39 cellular contexts compared by ENCODE assay signal in genomic region chr12:113674302-113674701, GRCh38.
"Had no signal": no experiment of that assay in that cellular context is flagged by ENCODE, and none has a peak within 500 bp of the region (broad histone marks: within the 10 kb centered on the region; RNA-seq: fewer than 3 reads in every experiment).

No MANE protein-coding gene starts in this region.

- H3K27ac ChIP-seq: body of pancreas, cardiac muscle cell, VCaP had no signal

- H3K4me1 Mint-ChIP-seq: activated CD4-positive, alpha-beta memory T cell treated with anti-CD3 and anti-CD28 coated beads, Interleukin-2, amount 10 ng/mL, durations not matched to agents 7 days and 5 days; activated CD4-positive, alpha-beta T cell treated with anti-CD3 and anti-CD28 coated beads for 36 hours; activated CD8-positive, alpha-beta memory T cell treated with anti-CD3 and anti-CD28 coated beads, Interleukin-2, amount 10 ng/mL, durations not matched to agents 7 days and 5 days; activated naive CD4-positive, alpha-beta T cell treated with anti-CD3 and anti-CD28 coated beads, Interleukin-2, amount 10 ng/mL, durations not matched to agents 7 days and 5 days; activated naive CD4-positive, alpha-beta T cell treated with anti-CD3 and anti-CD28 coated beads, Interleukin-2, amount 50 U/mL, for 24 hours; activated naive CD8-positive, alpha-beta T cell treated with anti-CD3 and anti-CD28 coated beads, Interleukin-2, amount 10 ng/mL, durations not matched to agents 7 days and 5 days; activated naive CD8-positive, alpha-beta T cell treated with anti-CD3 and anti-CD28 coated beads, Interleukin-2, amount 50 U/mL, for 24 hours; central memory CD8-positive, alpha-beta T cell; WTC11 had no signal

- H3K27ac Mint-ChIP-seq: activated CD4-positive, alpha-beta memory T cell treated with anti-CD3 and anti-CD28 coated beads, Interleukin-2, amount 10 ng/mL, durations not matched to agents 7 days and 5 days; activated CD4-positive, alpha-beta T cell treated with anti-CD3 and anti-CD28 coated beads for 36 hours; activated CD8-positive, alpha-beta memory T cell treated with anti-CD3 and anti-CD28 coated beads, Interleukin-2, amount 10 ng/mL, durations not matched to agents 7 days and 5 days; activated CD8-positive, alpha-beta T cell treated with anti-CD3 and anti-CD28 coated beads, Interleukin-2, amount 10 ng/mL, durations not matched to agents 7 days and 5 days; activated naive CD4-positive, alpha-beta T cell treated with anti-CD3 and anti-CD28 coated beads, Interleukin-2, amount 10 ng/mL, durations not matched to agents 7 days and 5 days; activated naive CD4-positive, alpha-beta T cell treated with anti-CD3 and anti-CD28 coated beads, Interleukin-2, amount 50 U/mL, for 24 hours; activated naive CD8-positive, alpha-beta T cell; activated naive CD8-positive, alpha-beta T cell treated with anti-CD3 and anti-CD28 coated beads, Interleukin-2, amount 10 ng/mL, durations not matched to agents 7 days and 5 days; activated naive CD8-positive, alpha-beta T cell treated with anti-CD3 and anti-CD28 coated beads, Interleukin-2, amount 50 U/mL, for 24 hours; activated T-cell treated with anti-CD3 and anti-CD28 coated beads, Interleukin-2, amount 50 U/mL, for 24 hours; activated T-helper 2 cell treated with anti-CD3 and anti-CD28 coated beads, Interferon-gamma antibody, Interleukin-2, Interleukin-4, amounts not matched to agents 10 μg/mL and 5 μg/mL and 100 μg/mL, durations not matched to agents 14 hours and 24 hours and 36 hours; T-helper 1 cell treated with Interleukin-12 subunit alpha and Interleukin-12 subunit beta and Interleukin-4 antibody, amounts not matched to agents 30 μg/mL and 1 μg/mL, for 36 hours; T-helper 2 cell treated with Interferon-gamma antibody and Interleukin-4, amounts not matched to agents 5 μg/mL and 100 μg/mL, for 36 hours; WTC11 had no signal

- DNase-seq: activated CD4-positive, alpha-beta memory T cell treated with anti-CD3 and anti-CD28 coated beads, Interleukin-2, amount 10 ng/mL, durations not matched to agents 7 days and 5 days; activated CD4-positive, alpha-beta T cell treated with anti-CD3 and anti-CD28 coated beads for 1 hour; activated CD4-positive, alpha-beta T cell treated with anti-CD3 and anti-CD28 coated beads for 36 hours; activated CD4-positive, alpha-beta T cell treated with anti-CD3 and anti-CD28 coated beads for 48 hours; activated CD4-positive, alpha-beta T cell treated with anti-CD3 and anti-CD28 coated beads, Interleukin-2, amount 50 U/mL, for 48 hours; activated CD4-positive, CD25-positive, alpha-beta regulatory T cell; activated CD8-positive, alpha-beta memory T cell treated with anti-CD3 and anti-CD28 coated beads for 24 hours; activated CD8-positive, alpha-beta memory T cell treated with anti-CD3 and anti-CD28 coated beads, Interleukin-2, amount 10 ng/mL, durations not matched to agents 7 days and 5 days; activated CD8-positive, alpha-beta memory T cell treated with anti-CD3 and anti-CD28 coated beads, Interleukin-2, amount 50 U/mL, for 48 hours; activated CD8-positive, alpha-beta T cell treated with anti-CD3 and anti-CD28 coated beads, Interleukin-2, amount 10 ng/mL, durations not matched to agents 7 days and 5 days; activated effector memory CD4-positive, alpha-beta T cell treated with Interleukin-2 at 50 U/mL for 16 hours; activated gamma-delta T cell; activated naive CD4-positive, alpha-beta T cell treated with anti-CD3 and anti-CD28 coated beads, Interleukin-2, amount 10 ng/mL, durations not matched to agents 7 days and 5 days; activated naive CD4-positive, alpha-beta T cell treated with Interleukin-2 at 50 U/mL for 16 hours; activated naive CD8-positive, alpha-beta T cell treated with anti-CD3 and anti-CD28 coated beads, Interleukin-2, amount 10 ng/mL, durations not matched to agents 7 days and 5 days; activated naive CD8-positive, alpha-beta T cell treated with anti-CD3 and anti-CD28 coated beads, Interleukin-2, amount 50 U/mL, for 24 hours; activated T-cell treated with anti-CD3 and anti-CD28 coated beads, Interleukin-2, amount 50 U/mL, for 24 hours; activated T-cell treated with anti-CD3 and anti-CD28 coated beads, Interleukin-2, amount 50 U/mL, for 48 hours; amniotic stem cell; aorta; body of pancreas; caudate nucleus; cerebellar nuclear complex; T-helper 1 cell; T-helper 2 cell; T-helper 9 cell had no signal

- FAIRE-seq: astrocyte, bronchial epithelial cell, TTC549 had no signal

- H3K27me3 ChIP-seq: body of pancreas, cardiac muscle cell had no signal

- ATAC-seq: activated CD4-positive, alpha-beta T cell treated with anti-CD3 and anti-CD28 coated beads for 36 hours; activated CD4-positive, CD25-positive, alpha-beta regulatory T cell treated with anti-CD3 and anti-CD28 coated beads, Interleukin-2, amount 50 U/mL, for 24 hours; activated CD8-positive, alpha-beta memory T cell treated with anti-CD3 and anti-CD28 coated beads, Interleukin-2, amount 10 ng/mL, durations not matched to agents 7 days and 5 days; activated CD8-positive, alpha-beta T cell treated with anti-CD3 and anti-CD28 coated beads, Interleukin-2, amount 10 ng/mL, durations not matched to agents 7 days and 5 days; activated naive CD8-positive, alpha-beta T cell treated with anti-CD3 and anti-CD28 coated beads, Interleukin-2, amount 50 U/mL, for 24 hours; body of pancreas; WTC11 had no signal

- H3K36me3 Mint-ChIP-seq: activated CD8-positive, alpha-beta memory T cell treated with anti-CD3 and anti-CD28 coated beads, Interleukin-2, amount 10 ng/mL, durations not matched to agents 7 days and 5 days; activated naive CD4-positive, alpha-beta T cell treated with anti-CD3 and anti-CD28 coated beads, Interleukin-2, amount 10 ng/mL, durations not matched to agents 7 days and 5 days; activated naive CD4-positive, alpha-beta T cell treated with anti-CD3 and anti-CD28 coated beads, Interleukin-2, amount 50 U/mL, for 24 hours; activated naive CD8-positive, alpha-beta T cell; activated naive CD8-positive, alpha-beta T cell treated with anti-CD3 and anti-CD28 coated beads, Interleukin-2, amount 10 ng/mL, durations not matched to agents 7 days and 5 days; WTC11 had no signal

- H3K4me3 ChIP-seq: body of pancreas, cardiac muscle cell had no signal

- H3K36me3 ChIP-seq: cardiac muscle cell had no signal

- H3K4me3 Mint-ChIP-seq: activated CD4-positive, alpha-beta memory T cell treated with anti-CD3 and anti-CD28 coated beads, Interleukin-2, amount 10 ng/mL, durations not matched to agents 7 days and 5 days; activated CD4-positive, alpha-beta T cell treated with anti-CD3 and anti-CD28 coated beads for 36 hours; activated CD8-positive, alpha-beta memory T cell treated with anti-CD3 and anti-CD28 coated beads, Interleukin-2, amount 10 ng/mL, durations not matched to agents 7 days and 5 days; activated CD8-positive, alpha-beta T cell treated with anti-CD3 and anti-CD28 coated beads, Interleukin-2, amount 10 ng/mL, durations not matched to agents 7 days and 5 days; activated naive CD4-positive, alpha-beta T cell treated with anti-CD3 and anti-CD28 coated beads, Interleukin-2, amount 10 ng/mL, durations not matched to agents 7 days and 5 days; activated naive CD4-positive, alpha-beta T cell treated with anti-CD3 and anti-CD28 coated beads, Interleukin-2, amount 50 U/mL, for 24 hours; activated naive CD8-positive, alpha-beta T cell; activated naive CD8-positive, alpha-beta T cell treated with anti-CD3 and anti-CD28 coated beads, Interleukin-2, amount 10 ng/mL, durations not matched to agents 7 days and 5 days; activated naive CD8-positive, alpha-beta T cell treated with anti-CD3 and anti-CD28 coated beads, Interleukin-2, amount 50 U/mL, for 24 hours; activated T-cell treated with anti-CD3 and anti-CD28 coated beads, Interleukin-2, amount 50 U/mL, for 24 hours; central memory CD8-positive, alpha-beta T cell; T-helper 1 cell treated with Interleukin-12 subunit alpha and Interleukin-12 subunit beta and Interleukin-4 antibody, amounts not matched to agents 30 μg/mL and 1 μg/mL, for 36 hours; T-helper 2 cell treated with Interferon-gamma antibody and Interleukin-4, amounts not matched to agents 5 μg/mL and 100 μg/mL, for 36 hours; WTC11 had no signal

- H3K9me3 ChIP-seq: body of pancreas had no signal

- H3K4me1 ChIP-seq: body of pancreas had no signal

- H3K9me3 Mint-ChIP-seq: activated CD4-positive, alpha-beta memory T cell treated with anti-CD3 and anti-CD28 coated beads, Interleukin-2, amount 10 ng/mL, durations not matched to agents 7 days and 5 days; activated naive CD4-positive, alpha-beta T cell treated with anti-CD3 and anti-CD28 coated beads, Interleukin-2, amount 10 ng/mL, durations not matched to agents 7 days and 5 days; activated naive CD4-positive, alpha-beta T cell treated with anti-CD3 and anti-CD28 coated beads, Interleukin-2, amount 50 U/mL, for 24 hours; activated naive CD8-positive, alpha-beta T cell treated with anti-CD3 and anti-CD28 coated beads, Interleukin-2, amount 10 ng/mL, durations not matched to agents 7 days and 5 days; activated naive CD8-positive, alpha-beta T cell treated with anti-CD3 and anti-CD28 coated beads, Interleukin-2, amount 50 U/mL, for 24 hours; activated T-cell treated with anti-CD3 and anti-CD28 coated beads, Interleukin-2, amount 50 U/mL, for 24 hours; activated T-helper 2 cell treated with anti-CD3 and anti-CD28 coated beads, Interferon-gamma antibody, Interleukin-2, Interleukin-4, amounts not matched to agents 10 μg/mL and 5 μg/mL and 100 μg/mL, durations not matched to agents 14 hours and 24 hours and 36 hours; central memory CD8-positive, alpha-beta T cell; T-helper 1 cell treated with Interleukin-12 subunit alpha and Interleukin-12 subunit beta and Interleukin-4 antibody, amounts not matched to agents 30 μg/mL and 1 μg/mL, for 36 hours; T-helper 2 cell treated with Interferon-gamma antibody and Interleukin-4, amounts not matched to agents 5 μg/mL and 100 μg/mL, for 36 hours had no signal
